ENCODE assay signal across 12 cellular contexts in the genomic region with DNA sequence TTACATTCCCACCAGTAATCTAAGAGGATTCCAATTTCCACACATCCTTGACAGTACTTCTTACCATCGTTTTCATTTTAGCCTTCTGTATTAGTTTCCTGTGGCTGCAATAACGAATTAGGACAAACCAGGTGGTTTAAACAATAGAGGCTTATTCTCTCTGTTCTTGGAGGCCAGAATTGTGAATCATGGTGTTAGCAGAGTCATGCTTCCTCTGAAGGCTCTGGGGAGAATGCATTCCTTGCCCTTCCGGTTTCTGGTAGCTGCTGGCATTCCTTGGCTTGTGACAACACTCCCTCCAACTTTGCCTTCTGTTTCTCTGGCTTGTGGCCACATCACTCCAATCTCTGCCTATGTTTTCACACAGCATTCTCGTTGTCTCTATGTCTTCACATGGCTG. TPM values are rescaled to one million over a fixed set of nuclear protein-coding genes. Genes with fewer than 3 reads are reported as not detected.
A peak's percentile ranks its signal among the peaks of the same experiment; 100 is the strongest.
DNase-seq lines count a peak whose midpoint lies in the region; ATAC-seq and TF ChIP-seq lines count a peak whose summit lies in the region.
"Had no signal": no experiment of that assay in that cellular context is flagged by ENCODE, and none has a peak within 500 bp of the region (broad histone marks: within the 10 kb centered on the region; RNA-seq: fewer than 3 reads in every experiment).

No MANE protein-coding gene starts in this region.

- no peak overlapping the region for H3K4me3 ChIP-seq in A673 (ENCODE audit: low read depth, low read length, poor library complexity, severe bottlenecking)
- no peak overlapping the region for H3K4me3 ChIP-seq in HFF-Myc (replicated peaks; ENCODE audit: low read depth, low read length)
- no peak overlapping the region for H3K4me3 ChIP-seq in foreskin fibroblast (ENCODE audit: low read depth in 1 of 2, low read length in 2 of 2)

- H3K9me3 Mint-ChIP-seq in osteocyte (ENCODE audit: unreplicated experiment): peaks cover 8% of the 10 kb centered on the region

- TF ChIP-seq CTCF in A673 (conservative IDR thresholded peaks at IDR 0.05; ENCODE audit: low read depth, low read length) (no peak), HFF-Myc (IDR thresholded peaks at IDR 0.05; ENCODE audit: low read depth, low read length, missing control alignments) (no peak), foreskin fibroblast (IDR thresholded peaks at IDR 0.05; ENCODE audit: low read depth, low read length) (no peak), osteocyte (IDR thresholded peaks at IDR 0.05) (no peak)

- H3K4me1 Mint-ChIP-seq in osteocyte (ENCODE audit: unreplicated experiment): peaks cover 5% of the 10 kb centered on the region

- DNase-seq in A673 (ENCODE audit: low spot score): peak; percentile 27
- peak; percentile 30 for DNase-seq in HFF-Myc (ENCODE audit: extremely low read depth, low read depth)
- peak; percentile 78 for DNase-seq in amniotic epithelial cell (ENCODE audit: low read depth)
- peak; percentile 63 to 72 for DNase-seq in foreskin fibroblast
- no peak for DNase-seq in HuH-7.5 (ENCODE audit: low spot score)
- no peak for DNase-seq in activated effector memory CD4-positive, alpha-beta T cell treated with anti-CD3 and anti-CD28 coated beads, Interleukin-2, amount 50 U/mL, for 16 hours
- DNase-seq in osteocyte (ENCODE audit: extremely low spot score, unreplicated experiment): no peak
- DNase-seq: activated CD4-positive, alpha-beta T cell treated with anti-CD3 and anti-CD28 coated beads, Interleukin-2, amount 50 U/mL, for 4 hours; GDM1; stimulated activated naive CD8-positive, alpha-beta T cell treated with anti-CD3 and anti-CD28 coated beads, Interleukin-15, Interleukin-2, amounts not matched to agents 100 U/mL and 50 U/mL, for 24 hours had no signal

- intact Hi-C loops in A673 (cut with micrococcal nuclease; ENCODE audit: unreplicated experiment): loop anchor here (10.0 kb wide), 1 partner anchor 62 kb away; no protein-coding TSS in a partner anchor

- no peaks in the 10 kb centered on the region for H3K4me1 ChIP-seq in A673 (ENCODE audit: insufficient read depth, low read length, poor library complexity, severe bottlenecking)

- peaks cover 13% of the 10 kb centered on the region for H3K36me3 Mint-ChIP-seq in osteocyte (ENCODE audit: unreplicated experiment)

- H3K27ac ChIP-seq in A673 (ENCODE audit: low read depth, low read length, poor library complexity, severe bottlenecking): no peak overlapping the region

- CTCF ChIA-PET in A673 (lab: Charles Lee): interaction anchor here (1.1 kb wide), 1 partner anchor 24 kb away, joined by 3 read pairs; a partner anchor contains a TSS

- H3K4me3 Mint-ChIP-seq in osteocyte (ENCODE audit: unreplicated experiment): no peak overlapping the region
- H3K4me3 Mint-ChIP-seq: activated naive CD8-positive, alpha-beta T cell had no signal

- no peaks in the 10 kb centered on the region for H3K27me3 ChIP-seq in A673 (replicated peaks; ENCODE audit: insufficient read depth, low read depth, low read length, poor library complexity)

- ATAC-seq in GM21717 (IDR thresholded peaks at IDR 0.05; ENCODE audit: unreplicated experiment): no peak
- ATAC-seq: stimulated activated naive CD8-positive, alpha-beta T cell treated with anti-CD3 and anti-CD28 coated beads, Interleukin-15, Interleukin-2, amounts not matched to agents 100 U/mL and 50 U/mL, for 24 hours had no signal

- POLR2A ChIA-PET in A673 (lab: Charles Lee; ENCODE audit: low non-redundant PET): no interaction called here

- no TSS peak for BruUV-seq in A673 (replicated peaks; lab: Mats Ljungman, UMichigan)

- H3K27me3 Mint-ChIP-seq in osteocyte (ENCODE audit: unreplicated experiment): no peaks in the 10 kb centered on the region
- H3K27me3 Mint-ChIP-seq: activated naive CD8-positive, alpha-beta T cell had no signal

- H3K36me3 ChIP-seq in A673 (ENCODE audit: insufficient read depth, low read length, poor library complexity, severe bottlenecking): no peaks in the 10 kb centered on the region

- no peak overlapping the region for H3K27ac Mint-ChIP-seq in osteocyte (ENCODE audit: unreplicated experiment)
- H3K27ac Mint-ChIP-seq: activated naive CD8-positive, alpha-beta T cell had no signal

- no peaks in the 10 kb centered on the region for H3K9me3 ChIP-seq in A673 (ENCODE audit: low read depth, low read length, poor library complexity, severe bottlenecking)

RNA-seq across cellular contexts. Expression of a gene that starts 23.5 kb away (rescaled TPM):
- total RNA-seq in A673 (2021) (5.9 and 7.4 TPM in 2 replicates), osteocyte (8.7 and 9.8 TPM in 2 replicates)

RNA-seq across cellular contexts. Expression of a gene that starts 49.7 kb away (rescaled TPM):
- total RNA-seq in A673 (2021): 6.5 and 7.6 TPM in 2 replicates
- total RNA-seq in osteocyte: 13.4 and 14.6 TPM in 2 replicates

RNA-seq across cellular contexts. Expression of a gene that starts 49.9 kb away (rescaled TPM):
- total RNA-seq in A673 (2021) (25.3 and 26.8 TPM in 2 replicates), osteocyte (17.8 and 18.4 TPM in 2 replicates)

Comparison
In these comparisons a context has a peak if more than half of its experiments do, and no peak if none do; other contexts are left out.
1. DNase-seq: peak in A673 (single experiment), HFF-Myc (single experiment), amniotic epithelial cell (single experiment) and foreskin fibroblast (2 of 2); none in HuH-7.5 (single experiment), activated effector memory CD4-positive, alpha-beta T cell treated with anti-CD3 and anti-CD28 coated beads, Interleukin-2, amount 50 U/mL, for 16 hours (single experiment) and osteocyte (single experiment).